18 cellular contexts compared by ENCODE assay signal in genomic region chr12:80810874-80811273, GRCh38.
"Had no signal": no experiment of that assay in that cellular context is flagged by ENCODE, and none has a peak within 500 bp of the region (broad histone marks: within the 10 kb centered on the region; RNA-seq: fewer than 3 reads in every experiment).

No MANE protein-coding gene starts in this region.

- H3K27ac Mint-ChIP-seq: naive thymus-derived CD4-positive, alpha-beta T cell; stimulated activated effector memory CD8-positive, alpha-beta T cell treated with anti-CD3 and anti-CD28 coated beads, Interleukin-12 subunit alpha, Interleukin-12 subunit beta, amount 100 ng/mL, for 72 hours; stimulated activated naive CD8-positive, alpha-beta T cell treated with anti-CD3 and anti-CD28 coated beads, Interleukin-15, Interleukin-2, amounts not matched to agents 100 ng/mL and 50 ng/mL, for 24 hours had no signal

- H3K9me3 Mint-ChIP-seq: nephron progenitor cell; stimulated activated naive CD8-positive, alpha-beta T cell treated with anti-CD3 and anti-CD28 coated beads, Interleukin-15, Interleukin-2, amounts not matched to agents 100 ng/mL and 50 ng/mL, for 24 hours had no signal

- H3K9ac ChIP-seq: parathyroid adenoma had no signal

- ATAC-seq: esophagus mucosa; gastroesophageal sphincter; left lung; naive thymus-derived CD4-positive, alpha-beta T cell; right lobe of liver; stimulated activated effector memory CD8-positive, alpha-beta T cell treated with anti-CD3 and anti-CD28 coated beads, Interleukin-12 subunit alpha, Interleukin-12 subunit beta, amount 100 ng/mL, for 72 hours had no signal

- H3K36me3 Mint-ChIP-seq: naive thymus-derived CD4-positive, alpha-beta T cell; stimulated activated effector memory CD8-positive, alpha-beta T cell treated with anti-CD3 and anti-CD28 coated beads, Interleukin-12 subunit alpha, Interleukin-12 subunit beta, amount 100 ng/mL, for 72 hours had no signal

- H3K79me2 ChIP-seq: parathyroid adenoma had no signal

- H3K27ac ChIP-seq: gastroesophageal sphincter, left lung, parathyroid adenoma, prostate gland, right lobe of liver, tibial artery, upper lobe of left lung, uterus had no signal

- DNase-seq: effector memory CD4-positive, alpha-beta T cell; glutamatergic neuron; left lung; mesendoderm; naive thymus-derived CD4-positive, alpha-beta T cell; nephron progenitor cell; right lobe of liver; stimulated activated CD4-positive, alpha-beta T cell treated with anti-CD3 and anti-CD28 coated beads, Interleukin-4, amount 100 ng/mL, for 1 hour; stimulated activated CD8-positive, alpha-beta memory T cell treated with anti-CD3 and anti-CD28 coated beads, Interleukin-4, amount 100 ng/mL, for 48 hours; tibial artery; upper lobe of left lung; uterus had no signal

- H3K4me1 Mint-ChIP-seq: naive thymus-derived CD4-positive, alpha-beta T cell; stimulated activated effector memory CD8-positive, alpha-beta T cell treated with anti-CD3 and anti-CD28 coated beads, Interleukin-12 subunit alpha, Interleukin-12 subunit beta, amount 100 ng/mL, for 72 hours had no signal

- H3K27me3 ChIP-seq: gastroesophageal sphincter, left lung, right lobe of liver, tibial artery, upper lobe of left lung, uterus had no signal

- H3K4me3 Mint-ChIP-seq: naive thymus-derived CD4-positive, alpha-beta T cell; nephron progenitor cell; stimulated activated effector memory CD8-positive, alpha-beta T cell treated with anti-CD3 and anti-CD28 coated beads, Interleukin-12 subunit alpha, Interleukin-12 subunit beta, amount 100 ng/mL, for 72 hours; stimulated activated naive CD8-positive, alpha-beta T cell treated with anti-CD3 and anti-CD28 coated beads, Interleukin-15, Interleukin-2, amounts not matched to agents 100 ng/mL and 50 ng/mL, for 24 hours had no signal

- H2AFZ ChIP-seq: parathyroid adenoma had no signal

- H3K4me3 ChIP-seq: gastroesophageal sphincter, left lung, prostate gland, right lobe of liver, tibial artery, upper lobe of left lung, uterus had no signal

- H3K9me3 ChIP-seq: gastroesophageal sphincter, left lung, prostate gland, right lobe of liver, tibial artery, upper lobe of left lung, uterus had no signal

- H3K4me1 ChIP-seq: left lung, parathyroid adenoma, prostate gland, right lobe of liver, upper lobe of left lung, uterus had no signal

- H3K27me3 Mint-ChIP-seq: naive thymus-derived CD4-positive, alpha-beta T cell; stimulated activated naive CD8-positive, alpha-beta T cell treated with anti-CD3 and anti-CD28 coated beads, Interleukin-15, Interleukin-2, amounts not matched to agents 100 ng/mL and 50 ng/mL, for 24 hours had no signal

- H3K36me3 ChIP-seq: gastroesophageal sphincter, prostate gland, upper lobe of left lung, uterus had no signal
